In genomic region chr2:87518056-87518455, GRCh38 we compare ENCODE assay signal across 8 cellular contexts.
DNase-seq lines count a peak whose midpoint lies in the region; ATAC-seq and TF ChIP-seq lines count a peak whose summit lies in the region.
"Not testable (repeated sequence)": the region's sequence is repeated elsewhere in the genome, so short reads cannot be mapped to it uniquely, and the experiment has no call there.

No MANE protein-coding gene starts in this region.

- H3K4me1 ChIP-seq in BLaER1 = peaks cover 21% of the 10 kb centered on the region; the same call in 1 of the 2 replicates
- H3K4me1 ChIP-seq in DND-41 (ENCODE audit: insufficient read depth, low read length) = peaks cover 17% of the 10 kb centered on the region
- H3K4me1 ChIP-seq in OCI-LY3 (ENCODE audit: low read length) = peaks cover 60% of the 10 kb centered on the region

- H3K9me3 ChIP-seq in BLaER1; DND-41 (ENCODE audit: insufficient read depth, low read length, severe bottlenecking); OCI-LY3 (ENCODE audit: insufficient read depth, low read length): not testable (repeated sequence)

- DNase-seq in DND-41 = peak; percentile 36
- not testable (repeated sequence) for DNase-seq in activated CD4-positive, alpha-beta T cell treated with anti-CD3 and anti-CD28 coated beads, Interleukin-2, amount 10 ng/mL, durations not matched to agents 24 days and 14 days; activated naive CD4-positive, alpha-beta T cell treated with anti-CD3 and anti-CD28 coated beads, Interleukin-2, amount 10 ng/mL, durations not matched to agents 7 days and 5 days; naive thymus-derived CD8-positive, alpha-beta T cell

- peak overlapping the region; percentile 83 for H3K27ac Mint-ChIP-seq in activated CD4-positive, alpha-beta T cell treated with anti-CD3 and anti-CD28 coated beads, Interleukin-2, amount 10 ng/mL, durations not matched to agents 24 days and 14 days
- peak overlapping the region; percentile 80 for H3K27ac Mint-ChIP-seq in activated naive CD4-positive, alpha-beta T cell treated with anti-CD3 and anti-CD28 coated beads, Interleukin-2, amount 10 ng/mL, durations not matched to agents 7 days and 5 days
- H3K27ac Mint-ChIP-seq in dendritic cell treated with granulocyte-macrophage colony-stimulating factor and Interleukin-4, amounts not matched to agents 40 ng/mL and 50 ng/mL, for 4 days = peak overlapping the region; percentile 71
- H3K27ac Mint-ChIP-seq in naive thymus-derived CD8-positive, alpha-beta T cell = peak overlapping the region; percentile 15 to 93 (median 80)
- peak overlapping the region; percentile 92 for H3K27ac Mint-ChIP-seq in stimulated activated naive CD8-positive, alpha-beta T cell treated with anti-CD3 and anti-CD28 coated beads, Interleukin-15, Interleukin-2, amounts not matched to agents 100 ng/mL and 50 ng/mL, for 24 hours

- not testable (repeated sequence) for H2AFZ ChIP-seq in DND-41 (ENCODE audit: low read depth, low read length); OCI-LY3 (ENCODE audit: low read depth, low read length)

- H3K27me3 ChIP-seq in BLaER1; DND-41 (ENCODE audit: insufficient read depth, low read length, poor library complexity); OCI-LY3 (ENCODE audit: low read depth, low read length): not testable (repeated sequence)

- H3K36me3 ChIP-seq in BLaER1; DND-41 (ENCODE audit: insufficient read depth, low read length); OCI-LY3 (replicated peaks; ENCODE audit: low read depth, low read length): not testable (repeated sequence)

- not testable (repeated sequence) for H3K27ac ChIP-seq in BLaER1
- H3K27ac ChIP-seq in DND-41 (ENCODE audit: low read length) = peak overlapping the region; percentile 32
- peak overlapping the region; percentile 86 for H3K27ac ChIP-seq in OCI-LY3 (ENCODE audit: low read length)

- H3K4me1 Mint-ChIP-seq in activated CD4-positive, alpha-beta T cell treated with anti-CD3 and anti-CD28 coated beads, Interleukin-2, amount 10 ng/mL, durations not matched to agents 24 days and 14 days = peaks cover 23% of the 10 kb centered on the region
- peaks cover 41% of the 10 kb centered on the region for H3K4me1 Mint-ChIP-seq in activated naive CD4-positive, alpha-beta T cell treated with anti-CD3 and anti-CD28 coated beads, Interleukin-2, amount 10 ng/mL, durations not matched to agents 7 days and 5 days
- peaks cover 23% of the 10 kb centered on the region for H3K4me1 Mint-ChIP-seq in dendritic cell treated with granulocyte-macrophage colony-stimulating factor and Interleukin-4, amounts not matched to agents 40 ng/mL and 50 ng/mL, for 4 days (ENCODE audit: low read depth)
- H3K4me1 Mint-ChIP-seq in naive thymus-derived CD8-positive, alpha-beta T cell = peaks cover 3 to 52% (median 23%) of the 10 kb centered on the region in 4 donors
- peaks cover 64% of the 10 kb centered on the region for H3K4me1 Mint-ChIP-seq in stimulated activated naive CD8-positive, alpha-beta T cell treated with anti-CD3 and anti-CD28 coated beads, Interleukin-15, Interleukin-2, amounts not matched to agents 100 ng/mL and 50 ng/mL, for 24 hours (ENCODE audit: low read depth)

- H3K4me3 Mint-ChIP-seq in activated CD4-positive, alpha-beta T cell treated with anti-CD3 and anti-CD28 coated beads, Interleukin-2, amount 10 ng/mL, durations not matched to agents 24 days and 14 days; activated naive CD4-positive, alpha-beta T cell treated with anti-CD3 and anti-CD28 coated beads, Interleukin-2, amount 10 ng/mL, durations not matched to agents 7 days and 5 days; dendritic cell treated with granulocyte-macrophage colony-stimulating factor and Interleukin-4, amounts not matched to agents 40 ng/mL and 50 ng/mL, for 4 days: not testable (repeated sequence)
- H3K4me3 Mint-ChIP-seq in naive thymus-derived CD8-positive, alpha-beta T cell = peak overlapping the region in 4 of 10 donors; percentile 6 to 39 (median 11)
- peak overlapping the region; percentile 37 for H3K4me3 Mint-ChIP-seq in stimulated activated naive CD8-positive, alpha-beta T cell treated with anti-CD3 and anti-CD28 coated beads, Interleukin-15, Interleukin-2, amounts not matched to agents 100 ng/mL and 50 ng/mL, for 24 hours

- ATAC-seq in DND-41 (ENCODE audit: insufficient read depth, low read depth) = peak; percentile 80
- peak in 1 of 2 donors; percentile 29 for ATAC-seq in naive thymus-derived CD8-positive, alpha-beta T cell

- POLR2A ChIA-PET in naive thymus-derived CD8-positive, alpha-beta T cell (lab: Charles Lee) = not testable (repeated sequence)

- peak overlapping the region; percentile 32; the same call in 1 of the 2 replicates for H3K4me2 ChIP-seq in BLaER1
- H3K4me2 ChIP-seq in DND-41 (ENCODE audit: insufficient read depth, low read length) = not testable (repeated sequence)
- peak overlapping the region; percentile 68 for H3K4me2 ChIP-seq in OCI-LY3 (ENCODE audit: low read length)

- intact Hi-C loops in activated CD4-positive, alpha-beta T cell treated with anti-CD3 and anti-CD28 coated beads, Interleukin-2, amount 10 ng/mL, durations not matched to agents 24 days and 14 days (cut with micrococcal nuclease); dendritic cell treated with granulocyte-macrophage colony-stimulating factor and Interleukin-4, amounts not matched to agents 40 ng/mL and 50 ng/mL, for 4 days (cut with micrococcal nuclease): not testable (repeated sequence)

- CTCF ChIA-PET in activated naive CD4-positive, alpha-beta T cell treated with anti-CD3 and anti-CD28 coated beads, Interleukin-2, amount 10 ng/mL, durations not matched to agents 7 days and 5 days (lab: Charles Lee) = not testable (repeated sequence)

- not testable (repeated sequence) for H3K79me2 ChIP-seq in DND-41 (ENCODE audit: insufficient read depth, low read length)
- H3K79me2 ChIP-seq in OCI-LY3 (ENCODE audit: low read length) = peaks cover 19% of the 10 kb centered on the region

- H3K9me3 Mint-ChIP-seq in activated CD4-positive, alpha-beta T cell treated with anti-CD3 and anti-CD28 coated beads, Interleukin-2, amount 10 ng/mL, durations not matched to agents 24 days and 14 days; activated naive CD4-positive, alpha-beta T cell treated with anti-CD3 and anti-CD28 coated beads, Interleukin-2, amount 10 ng/mL, durations not matched to agents 7 days and 5 days; dendritic cell treated with granulocyte-macrophage colony-stimulating factor and Interleukin-4, amounts not matched to agents 40 ng/mL and 50 ng/mL, for 4 days; naive thymus-derived CD8-positive, alpha-beta T cell; stimulated activated naive CD8-positive, alpha-beta T cell treated with anti-CD3 and anti-CD28 coated beads, Interleukin-15, Interleukin-2, amounts not matched to agents 100 ng/mL and 50 ng/mL, for 24 hours: not testable (repeated sequence)

- H3K27me3 Mint-ChIP-seq in activated CD4-positive, alpha-beta T cell treated with anti-CD3 and anti-CD28 coated beads, Interleukin-2, amount 10 ng/mL, durations not matched to agents 24 days and 14 days; activated naive CD4-positive, alpha-beta T cell treated with anti-CD3 and anti-CD28 coated beads, Interleukin-2, amount 10 ng/mL, durations not matched to agents 7 days and 5 days; dendritic cell treated with granulocyte-macrophage colony-stimulating factor and Interleukin-4, amounts not matched to agents 40 ng/mL and 50 ng/mL, for 4 days; naive thymus-derived CD8-positive, alpha-beta T cell; stimulated activated naive CD8-positive, alpha-beta T cell treated with anti-CD3 and anti-CD28 coated beads, Interleukin-15, Interleukin-2, amounts not matched to agents 100 ng/mL and 50 ng/mL, for 24 hours: not testable (repeated sequence)

- not testable (repeated sequence) for H3K9ac ChIP-seq in BLaER1; DND-41 (ENCODE audit: low read depth, low read length)
- peak overlapping the region; percentile 70; the same call in 1 of the 2 replicates for H3K9ac ChIP-seq in OCI-LY3 (ENCODE audit: low read length)

- TF ChIP-seq CTCF in DND-41 (IDR thresholded peaks at IDR 0.05; ENCODE audit: borderline replicate concordance, extremely low read depth, low read length, poor library complexity, severe bottlenecking); OCI-LY3 (IDR thresholded peaks at IDR 0.05; ENCODE audit: low read depth, low read length): not testable (repeated sequence)

- H3K36me3 Mint-ChIP-seq in activated CD4-positive, alpha-beta T cell treated with anti-CD3 and anti-CD28 coated beads, Interleukin-2, amount 10 ng/mL, durations not matched to agents 24 days and 14 days (ENCODE audit: low read depth) = peaks cover 28% of the 10 kb centered on the region
- peaks cover 18% of the 10 kb centered on the region for H3K36me3 Mint-ChIP-seq in activated naive CD4-positive, alpha-beta T cell treated with anti-CD3 and anti-CD28 coated beads, Interleukin-2, amount 10 ng/mL, durations not matched to agents 7 days and 5 days
- H3K36me3 Mint-ChIP-seq in dendritic cell treated with granulocyte-macrophage colony-stimulating factor and Interleukin-4, amounts not matched to agents 40 ng/mL and 50 ng/mL, for 4 days (ENCODE audit: low read depth); naive thymus-derived CD8-positive, alpha-beta T cell: not testable (repeated sequence)
- peaks cover 31% of the 10 kb centered on the region for H3K36me3 Mint-ChIP-seq in stimulated activated naive CD8-positive, alpha-beta T cell treated with anti-CD3 and anti-CD28 coated beads, Interleukin-15, Interleukin-2, amounts not matched to agents 100 ng/mL and 50 ng/mL, for 24 hours (ENCODE audit: low read depth)

- not testable (repeated sequence) for H4K20me1 ChIP-seq in BLaER1; DND-41 (ENCODE audit: insufficient read depth, low read length); OCI-LY3 (ENCODE audit: insufficient read depth, low read length)

- not testable (repeated sequence) for H3K4me3 ChIP-seq in BLaER1; DND-41 (ENCODE audit: low read depth in 1 of 2, low read length in 2 of 2)
- peak overlapping the region; percentile 28; the same call in 1 of the 2 replicates for H3K4me3 ChIP-seq in OCI-LY3 (ENCODE audit: low read length)
